Comparison of ENCODE assay signal across 1 cellular context in genomic region chr17:46989637-46990431, GRCh38.
TF ChIP-seq lines count a peak whose summit lies in the region.

No MANE protein-coding gene starts in this region.

TF ChIP-seq in GM12878, 131 proteins besides CTCF, POLR2A, EP300 and RAD21 (continued from another document):
- TF ChIP-seq PKNOX1 (IDR thresholded peaks at IDR 0.05): no peak
- no peak for TF ChIP-seq FOS (IDR thresholded peaks at IDR 0.05; ENCODE audit: borderline replicate concordance, extremely low read depth, insufficient read length)
- TF ChIP-seq YY1 (IDR thresholded peaks at IDR 0.05; ENCODE audit: low read depth, low read length): no peak
- TF ChIP-seq E4F1 (IDR thresholded peaks at IDR 0.05; ENCODE audit: borderline replicate concordance, partially characterized antibody): no peak
- TF ChIP-seq BHLHE40 (IDR thresholded peaks at IDR 0.05; ENCODE audit: borderline replicate concordance in 1 of 2, low read depth in 2 of 2, low read length in 1 of 2): peak in 1 of 2 experiments; percentile 21; a peak in 1 of 4 replicates
- no peak for TF ChIP-seq ETV6 (conservative IDR thresholded peaks at IDR 0.05 in 1 of 2, IDR thresholded peaks at IDR 0.05 in 1 of 2; ENCODE audit: borderline replicate concordance in 1 of 2, low read depth in 1 of 2)
- TF ChIP-seq BCL3 (IDR thresholded peaks at IDR 0.05; ENCODE audit: borderline replicate concordance, insufficient read depth, low read depth, low read length, poor library complexity, severe bottlenecking): no peak
- TF ChIP-seq REST (IDR thresholded peaks at IDR 0.05; ENCODE audit: low read depth, low read length): no peak
- no peak for TF ChIP-seq SUPT20H (IDR thresholded peaks at IDR 0.05; ENCODE audit: borderline replicate concordance, control insufficient read depth, low read depth, low read length)
- no peak for TF ChIP-seq ZNF384 (IDR thresholded peaks at IDR 0.05; ENCODE audit: borderline replicate concordance, low read depth, low read length)
- TF ChIP-seq SIN3A (IDR thresholded peaks at IDR 0.05; ENCODE audit: low read depth, low read length): no peak
- no peak for TF ChIP-seq HDGF (IDR thresholded peaks at IDR 0.05)
- TF ChIP-seq SIX5 (IDR thresholded peaks at IDR 0.05; ENCODE audit: low read depth, low read length, severe bottlenecking): no peak
- no peak for TF ChIP-seq STAT1 (conservative IDR thresholded peaks at IDR 0.05)
- TF ChIP-seq IRF4 (IDR thresholded peaks at IDR 0.05; ENCODE audit: low read depth, low read length): peak; percentile 56; the same call in 1 of the 2 replicates
- TF ChIP-seq ATF2 (IDR thresholded peaks at IDR 0.05; ENCODE audit: low read length): 0 out of 2 replicates have a peak, but pooled peaks have one; percentile 38
- no peak for TF ChIP-seq PAX8 (IDR thresholded peaks at IDR 0.05)
- TF ChIP-seq TCF3 (IDR thresholded peaks at IDR 0.05; ENCODE audit: borderline replicate concordance, insufficient read depth, low read depth, low read length): no peak
- no peak for TF ChIP-seq RB1 (IDR thresholded peaks at IDR 0.05; ENCODE audit: borderline replicate concordance)
- 0 out of 2 replicates have a peak, but pooled peaks have one; percentile 23 for TF ChIP-seq IKZF1 (conservative IDR thresholded peaks at IDR 0.05)
- no peak for TF ChIP-seq E2F4 (IDR thresholded peaks at IDR 0.05; ENCODE audit: low read depth, low read length)
- no peak for TF ChIP-seq CREM (IDR thresholded peaks at IDR 0.05; ENCODE audit: low read depth)
- peak; percentile 40; the same call in 1 of the 2 replicates for TF ChIP-seq JUND (IDR thresholded peaks at IDR 0.05; ENCODE audit: low read depth, low read length)
